2 cellular contexts compared by ENCODE assay signal in genomic region chr17:31130286-31131224, GRCh38.
TF ChIP-seq lines count a peak whose summit lies in the region.

No MANE protein-coding gene starts in this region.

TF ChIP-seq in GM12878, 131 proteins besides CTCF, POLR2A, EP300 and RAD21:
- TF ChIP-seq CHD1 (IDR thresholded peaks at IDR 0.05; ENCODE audit: low read depth, low read length): no peak
- no peak for TF ChIP-seq IKZF2 (IDR thresholded peaks at IDR 0.05)
- no peak for TF ChIP-seq MEF2A (IDR thresholded peaks at IDR 0.05; ENCODE audit: insufficient read depth, low read depth, low read length)
- TF ChIP-seq PAX8 (IDR thresholded peaks at IDR 0.05): no peak
- TF ChIP-seq KLF5 (IDR thresholded peaks at IDR 0.05; ENCODE audit: partially characterized antibody): no peak
- no peak for TF ChIP-seq NFYA (IDR thresholded peaks at IDR 0.05; ENCODE audit: borderline replicate concordance, low read depth, low read length)
- no peak for TF ChIP-seq IRF5 (IDR thresholded peaks at IDR 0.05; ENCODE audit: borderline replicate concordance)
- TF ChIP-seq POLR2AphosphoS2 (IDR thresholded peaks at IDR 0.05; ENCODE audit: low read depth, low read length): no peak
- no peak for TF ChIP-seq FOXK2 (IDR thresholded peaks at IDR 0.05)
- no peak for TF ChIP-seq SRF (IDR thresholded peaks at IDR 0.05; ENCODE audit: low read depth in 2 of 2, low read length in 2 of 2)
- TF ChIP-seq STAT1 (conservative IDR thresholded peaks at IDR 0.05): no peak
- TF ChIP-seq BHLHE40 (IDR thresholded peaks at IDR 0.05; ENCODE audit: borderline replicate concordance in 1 of 2, low read depth in 2 of 2, low read length in 1 of 2): no peak
- TF ChIP-seq CHD4 (IDR thresholded peaks at IDR 0.05): no peak
- TF ChIP-seq TCF7 (IDR thresholded peaks at IDR 0.05; ENCODE audit: borderline replicate concordance): no peak
- TF ChIP-seq NR2C2 (IDR thresholded peaks at IDR 0.05; ENCODE audit: borderline replicate concordance, control insufficient read depth, insufficient read length, low read depth): no peak
- TF ChIP-seq CEBPZ (IDR thresholded peaks at IDR 0.05; ENCODE audit: low read depth, low read length): no peak
- no peak for TF ChIP-seq SMC3 (IDR thresholded peaks at IDR 0.05; ENCODE audit: borderline replicate concordance, low read length)
- no peak for TF ChIP-seq ZBTB33 (IDR thresholded peaks at IDR 0.05)
- no peak for TF ChIP-seq SKIL (IDR thresholded peaks at IDR 0.05; ENCODE audit: low read depth, poor library complexity, severe bottlenecking)
- no peak for TF ChIP-seq SPI1 (IDR thresholded peaks at IDR 0.05; ENCODE audit: borderline replicate concordance, insufficient read depth, low read depth, low read length)

TF ChIP-seq in neural cell, 6 proteins besides CTCF, POLR2A, EP300 and RAD21:
- TF ChIP-seq TAF1 (IDR thresholded peaks at IDR 0.05; ENCODE audit: low read depth): no peak
- no peak for TF ChIP-seq REST (IDR thresholded peaks at IDR 0.05; ENCODE audit: borderline replicate concordance)
TF ChIP-seq in neural cell: peak in this region for 0.
